1 cellular context compared by ENCODE assay signal in the genomic region with DNA sequence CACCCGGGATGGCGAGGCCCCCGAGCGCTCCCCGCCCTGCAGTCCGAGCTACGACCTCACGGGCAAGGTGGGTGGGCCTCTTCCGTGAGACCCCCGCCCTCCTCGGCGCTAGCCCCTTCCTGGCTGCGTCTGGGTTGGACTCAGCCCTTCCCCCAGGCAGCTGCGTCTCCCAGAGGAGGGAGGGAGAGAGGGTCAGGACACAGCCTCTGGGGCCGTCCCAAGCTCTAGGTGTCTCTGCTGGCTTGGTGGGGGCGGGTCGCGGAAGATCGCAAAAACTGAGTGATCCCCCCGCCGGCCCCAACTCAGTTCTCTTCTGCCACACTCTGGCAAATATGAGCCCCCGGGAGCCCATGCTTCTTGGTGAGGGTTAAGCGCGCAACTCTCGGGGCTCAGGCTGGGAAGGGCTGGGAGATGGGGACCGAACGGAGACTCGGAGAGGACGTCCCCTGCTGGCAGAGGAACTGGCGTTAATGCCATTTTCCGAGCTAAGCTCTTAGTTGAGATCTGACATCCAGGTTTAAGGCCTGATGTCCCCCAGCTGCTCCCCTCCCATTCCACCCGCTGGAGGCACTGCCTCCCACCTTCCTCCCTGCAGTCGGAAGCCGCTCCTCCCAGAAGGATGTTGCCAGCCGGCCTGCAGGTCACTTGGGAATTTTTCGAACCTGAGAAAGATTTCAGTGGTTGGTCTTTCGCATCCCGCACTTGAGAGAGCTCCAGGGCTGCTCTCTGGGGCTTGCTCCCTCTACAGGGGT.
TF ChIP-seq lines count a peak whose summit lies in the region.

No MANE protein-coding gene starts in this region.

TF ChIP-seq in HEK293, 187 proteins besides CTCF, POLR2A, EP300 and RAD21 (continued from another document):
- TF ChIP-seq ZNF335 (tag by site-specific recombination; conservative IDR thresholded peaks at IDR 0.05) (peak; percentile 25), ZNF184 (tag by site-specific recombination; IDR thresholded peaks at IDR 0.05) (no peak), SP2 (tag by site-specific recombination; IDR thresholded peaks at IDR 0.05) (0 out of 2 replicates have a peak, but pooled peaks have one; percentile 8), WT1 (tag by site-specific recombination; IDR thresholded peaks at IDR 0.05) (no peak), SETDB1 (IDR thresholded peaks at IDR 0.05; ENCODE audit: insufficient read length, low read length) (no peak), ZSCAN5A (tag by site-specific recombination; IDR thresholded peaks at IDR 0.05) (no peak), ZNF239 (tag by site-specific recombination; IDR thresholded peaks at IDR 0.05) (no peak), ZNF664 (tag by site-specific recombination; IDR thresholded peaks at IDR 0.05) (no peak), ZNF37A (tag by site-specific recombination; IDR thresholded peaks at IDR 0.05) (no peak), ZFP37 (tag by site-specific recombination; IDR thresholded peaks at IDR 0.05) (no peak), ZBTB17 (tag by site-specific recombination; IDR thresholded peaks at IDR 0.05) (0 out of 2 replicates have a peak, but pooled peaks have one; percentile 16), KLF10 (tag by site-specific recombination; IDR thresholded peaks at IDR 0.05) (no peak)
- TF ChIP-seq, protein P1, sequence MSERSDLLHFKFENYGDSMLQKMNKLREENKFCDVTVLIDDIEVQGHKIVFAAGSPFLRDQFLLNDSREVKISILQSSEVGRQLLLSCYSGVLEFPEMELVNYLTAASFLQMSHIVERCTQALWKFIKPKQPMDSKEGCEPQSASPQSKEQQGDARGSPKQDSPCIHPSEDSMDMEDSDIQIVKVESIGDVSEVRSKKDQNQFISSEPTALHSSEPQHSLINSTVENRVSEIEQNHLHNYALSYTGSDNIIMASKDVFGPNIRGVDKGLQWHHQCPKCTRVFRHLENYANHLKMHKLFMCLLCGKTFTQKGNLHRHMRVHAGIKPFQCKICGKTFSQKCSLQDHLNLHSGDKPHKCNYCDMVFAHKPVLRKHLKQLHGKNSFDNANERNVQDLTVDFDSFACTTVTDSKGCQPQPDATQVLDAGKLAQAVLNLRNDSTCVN (tag by site-specific recombination; optimal IDR thresholded peaks at IDR 0.05): no peak
- TF ChIP-seq, protein P2, sequence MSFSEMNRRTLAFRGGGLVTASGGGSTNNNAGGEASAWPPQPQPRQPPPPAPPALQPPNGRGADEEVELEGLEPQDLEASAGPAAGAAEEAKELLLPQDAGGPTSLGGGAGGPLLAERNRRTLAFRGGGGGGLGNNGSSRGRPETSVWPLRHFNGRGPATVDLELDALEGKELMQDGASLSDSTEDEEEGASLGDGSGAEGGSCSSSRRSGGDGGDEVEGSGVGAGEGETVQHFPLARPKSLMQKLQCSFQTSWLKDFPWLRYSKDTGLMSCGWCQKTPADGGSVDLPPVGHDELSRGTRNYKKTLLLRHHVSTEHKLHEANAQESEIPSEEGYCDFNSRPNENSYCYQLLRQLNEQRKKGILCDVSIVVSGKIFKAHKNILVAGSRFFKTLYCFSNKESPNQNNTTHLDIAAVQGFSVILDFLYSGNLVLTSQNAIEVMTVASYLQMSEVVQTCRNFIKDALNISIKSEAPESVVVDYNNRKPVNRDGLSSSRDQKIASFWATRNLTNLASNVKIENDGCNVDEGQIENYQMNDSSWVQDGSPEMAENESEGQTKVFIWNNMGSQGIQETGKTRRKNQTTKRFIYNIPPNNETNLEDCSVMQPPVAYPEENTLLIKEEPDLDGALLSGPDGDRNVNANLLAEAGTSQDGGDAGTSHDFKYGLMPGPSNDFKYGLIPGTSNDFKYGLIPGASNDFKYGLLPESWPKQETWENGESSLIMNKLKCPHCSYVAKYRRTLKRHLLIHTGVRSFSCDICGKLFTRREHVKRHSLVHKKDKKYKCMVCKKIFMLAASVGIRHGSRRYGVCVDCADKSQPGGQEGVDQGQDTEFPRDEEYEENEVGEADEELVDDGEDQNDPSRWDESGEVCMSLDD (tag by site-specific recombination; IDR thresholded peaks at IDR 0.05): no peak
- TF ChIP-seq, protein P3, sequence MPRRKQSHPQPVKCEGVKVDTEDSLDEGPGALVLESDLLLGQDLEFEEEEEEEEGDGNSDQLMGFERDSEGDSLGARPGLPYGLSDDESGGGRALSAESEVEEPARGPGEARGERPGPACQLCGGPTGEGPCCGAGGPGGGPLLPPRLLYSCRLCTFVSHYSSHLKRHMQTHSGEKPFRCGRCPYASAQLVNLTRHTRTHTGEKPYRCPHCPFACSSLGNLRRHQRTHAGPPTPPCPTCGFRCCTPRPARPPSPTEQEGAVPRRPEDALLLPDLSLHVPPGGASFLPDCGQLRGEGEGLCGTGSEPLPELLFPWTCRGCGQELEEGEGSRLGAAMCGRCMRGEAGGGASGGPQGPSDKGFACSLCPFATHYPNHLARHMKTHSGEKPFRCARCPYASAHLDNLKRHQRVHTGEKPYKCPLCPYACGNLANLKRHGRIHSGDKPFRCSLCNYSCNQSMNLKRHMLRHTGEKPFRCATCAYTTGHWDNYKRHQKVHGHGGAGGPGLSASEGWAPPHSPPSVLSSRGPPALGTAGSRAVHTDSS (tag by site-specific recombination; IDR thresholded peaks at IDR 0.05): no peak
